Comparison of ENCODE assay signal across 10 cellular contexts in the genomic region with DNA sequence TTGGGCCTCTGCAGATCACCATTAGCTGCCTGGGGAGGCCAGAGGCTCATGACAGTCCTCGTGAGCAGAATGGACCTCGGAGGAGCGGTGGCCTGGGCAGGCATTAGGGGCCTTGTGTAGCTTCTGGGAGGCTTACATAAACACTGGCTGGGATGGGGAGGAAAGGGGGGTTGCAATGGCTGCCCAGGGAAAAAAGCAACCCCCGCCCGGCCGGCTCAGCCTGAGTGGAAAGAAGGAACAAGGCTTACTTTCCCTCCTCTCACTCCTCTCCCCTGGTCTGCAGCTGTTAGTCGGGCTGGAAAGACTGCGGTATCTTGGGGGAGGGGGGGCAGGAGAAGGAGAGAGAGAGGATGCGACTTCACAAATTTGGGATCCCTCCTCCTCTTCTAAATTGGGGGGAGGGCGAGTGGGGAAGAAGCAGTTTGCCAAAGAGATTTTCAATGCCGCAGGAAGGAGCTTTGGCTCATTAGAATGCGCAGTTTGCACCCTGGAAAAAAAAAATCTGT. TPM values are rescaled to one million over a fixed set of nuclear protein-coding genes. Genes with fewer than 3 reads are reported as not detected.
DNase-seq lines count a peak whose midpoint lies in the region; ATAC-seq and TF ChIP-seq lines count a peak whose summit lies in the region.
"Had no signal": no experiment of that assay in that cellular context is flagged by ENCODE, and none has a peak within 500 bp of the region (broad histone marks: within the 10 kb centered on the region; RNA-seq: fewer than 3 reads in every experiment).

No MANE protein-coding gene starts in this region.

- peaks cover 74 to 88% of the 10 kb centered on the region in 2 donors for H3K4me1 ChIP-seq in muscle layer of duodenum (ENCODE audit: control insufficient read depth in 1 of 2, insufficient read depth in 2 of 2, low read length in 2 of 2)

- POLR2A ChIA-PET in activated CD4-positive, alpha-beta T cell treated with anti-CD3 and anti-CD28 coated beads for 36 hours (lab: Charles Lee): interaction anchor here (0.7 kb wide), 2 partner anchors 14 to 38 kb away, joined by 3 read pairs; no protein-coding TSS in a partner anchor
- POLR2A ChIA-PET in HEK293T (lab: Yijun Ruan, JAX): interaction anchor here (0.9 kb wide), 1 partner anchor 33 kb away, joined by 3 read pairs; the partner anchor contains the start of gene CASC3

- no peaks in the 10 kb centered on the region for H3K27me3 ChIP-seq in muscle layer of duodenum (ENCODE audit: low read depth, low read length)

- intact Hi-C loops in activated CD4-positive, alpha-beta T cell treated with anti-CD3 and anti-CD28 coated beads for 36 hours (cut with DNase I, micrococcal nuclease): loop anchor here in 1 of 2 experiments (10.0 kb wide), 1 partner anchor 702 kb away; the partner anchor contains the start of gene FBXL20
- intact Hi-C loops in dendritic cell treated with granulocyte-macrophage colony-stimulating factor and Interleukin-4, amounts not matched to agents 40 ng/mL and 50 ng/mL, for 4 days (cut with micrococcal nuclease): no loop called here

- peak overlapping the region in 1 of 2 donors; percentile 3 for H3K4me3 ChIP-seq in muscle layer of duodenum (ENCODE audit: low read depth in 1 of 2, low read length in 2 of 2)

- CTCF ChIA-PET in activated CD4-positive, alpha-beta T cell treated with anti-CD3 and anti-CD28 coated beads for 36 hours (lab: Charles Lee): interaction anchor here (0.7 to 1.5 kb wide), 4 partner anchors 31 to 79 kb away, joined by 3 to 7 read pairs (median 4); no protein-coding TSS in a partner anchor
- CTCF ChIA-PET in HEK293T (lab: Yijun Ruan, JAX): interaction anchor here (0.6 kb wide), 1 partner anchor 476 kb away, joined by 3 read pairs; no protein-coding TSS in a partner anchor

- no peaks in the 10 kb centered on the region for H3K27me3 Mint-ChIP-seq in activated CD4-positive, alpha-beta T cell treated with anti-CD3 and anti-CD28 coated beads for 36 hours
- peaks cover 57% of the 10 kb centered on the region for H3K27me3 Mint-ChIP-seq in dendritic cell treated with granulocyte-macrophage colony-stimulating factor and Interleukin-4, amounts not matched to agents 40 ng/mL and 50 ng/mL, for 4 days

- H3K9me3 ChIP-seq in muscle layer of duodenum (ENCODE audit: control insufficient read depth in 1 of 2, low read length in 2 of 2): no peaks in the 10 kb centered on the region

- H3K36me3 ChIP-seq in muscle layer of duodenum (ENCODE audit: control insufficient read depth in 1 of 2, insufficient read depth in 2 of 2, low read length in 2 of 2): no peaks in the 10 kb centered on the region

- H3K27ac ChIP-seq in muscle layer of duodenum (ENCODE audit: low read length) (peak overlapping the region; percentile 70), temporal lobe (ENCODE audit: low read depth, low read length) (peak overlapping the region; percentile 100)

- no peaks in the 10 kb centered on the region for H3K36me3 Mint-ChIP-seq in activated CD4-positive, alpha-beta T cell treated with anti-CD3 and anti-CD28 coated beads for 36 hours (ENCODE audit: low read depth)
- H3K36me3 Mint-ChIP-seq in dendritic cell treated with granulocyte-macrophage colony-stimulating factor and Interleukin-4, amounts not matched to agents 40 ng/mL and 50 ng/mL, for 4 days (ENCODE audit: low read depth): no peaks in the 10 kb centered on the region

- no peak overlapping the region for H3K4me3 Mint-ChIP-seq in activated CD4-positive, alpha-beta T cell treated with anti-CD3 and anti-CD28 coated beads for 36 hours
- peak overlapping the region; percentile 58 for H3K4me3 Mint-ChIP-seq in dendritic cell treated with granulocyte-macrophage colony-stimulating factor and Interleukin-4, amounts not matched to agents 40 ng/mL and 50 ng/mL, for 4 days

- H3K27ac Mint-ChIP-seq in activated CD4-positive, alpha-beta T cell treated with anti-CD3 and anti-CD28 coated beads for 36 hours: peak overlapping the region; percentile 55
- peak overlapping the region; percentile 97 for H3K27ac Mint-ChIP-seq in dendritic cell treated with granulocyte-macrophage colony-stimulating factor and Interleukin-4, amounts not matched to agents 40 ng/mL and 50 ng/mL, for 4 days

- ATAC-seq in activated CD4-positive, alpha-beta T cell treated with anti-CD3 and anti-CD28 coated beads for 36 hours: no peak
- no peak for ATAC-seq in GM21367 (IDR thresholded peaks at IDR 0.05; ENCODE audit: unreplicated experiment)

- H3K4me1 Mint-ChIP-seq in activated CD4-positive, alpha-beta T cell treated with anti-CD3 and anti-CD28 coated beads for 36 hours: peaks cover 92% of the 10 kb centered on the region
- H3K4me1 Mint-ChIP-seq in dendritic cell treated with granulocyte-macrophage colony-stimulating factor and Interleukin-4, amounts not matched to agents 40 ng/mL and 50 ng/mL, for 4 days (ENCODE audit: low read depth): peaks cover 89% of the 10 kb centered on the region

- no peak for DNase-seq in activated CD4-positive, alpha-beta T cell treated with anti-CD3 and anti-CD28 coated beads for 36 hours
- no peak for DNase-seq in activated CD4-positive, alpha-beta T cell treated with anti-CD3 and anti-CD28 coated beads, Interleukin-2, amount 50 U/mL, for 1 hour
- DNase-seq in NCI-H1048 (lab: John Stamatoyannopoulos, UW) (no peak), HEK293T (ENCODE audit: extremely low spot score) (no peak)
- DNase-seq: NCI-H146, SHP77 treated with DMSO at 0.1 percent for 48 hours had no signal

- H3K9me3 Mint-ChIP-seq in activated CD4-positive, alpha-beta T cell treated with anti-CD3 and anti-CD28 coated beads for 36 hours (ENCODE audit: low read depth): no peaks in the 10 kb centered on the region
- H3K9me3 Mint-ChIP-seq in dendritic cell treated with granulocyte-macrophage colony-stimulating factor and Interleukin-4, amounts not matched to agents 40 ng/mL and 50 ng/mL, for 4 days: no peaks in the 10 kb centered on the region

TF ChIP-seq in HEK293T, 16 proteins besides CTCF, POLR2A, EP300 and RAD21:
- TF ChIP-seq LEF1 (IDR thresholded peaks at IDR 0.05; ENCODE audit: borderline replicate concordance) (no peak), FOXA1 (IDR thresholded peaks at IDR 0.05) (no peak), BHLHE40 (IDR thresholded peaks at IDR 0.05; ENCODE audit: borderline replicate concordance) (no peak), PKNOX1 (IDR thresholded peaks at IDR 0.05) (no peak), SUZ12 (IDR thresholded peaks at IDR 0.05) (no peak), FOXM1 (IDR thresholded peaks at IDR 0.05; ENCODE audit: borderline replicate concordance) (no peak), HDGF (IDR thresholded peaks at IDR 0.05; ENCODE audit: borderline replicate concordance) (no peak), L3MBTL2 (conservative IDR thresholded peaks at IDR 0.05) (no peak), FOXK2 (IDR thresholded peaks at IDR 0.05) (no peak), ARNT (IDR thresholded peaks at IDR 0.05) (no peak), ELF4 (IDR thresholded peaks at IDR 0.05) (no peak), ZNF384 (IDR thresholded peaks at IDR 0.05) (no peak), CTBP1 (IDR thresholded peaks at IDR 0.05; ENCODE audit: borderline replicate concordance) (no peak), TARDBP (IDR thresholded peaks at IDR 0.05) (no peak), SP1 (IDR thresholded peaks at IDR 0.05) (no peak), NFRKB (IDR thresholded peaks at IDR 0.05) (no peak)
TF ChIP-seq in HEK293T: peak in this region for 0.

RNA-seq across cellular contexts. Expression of gene NR1D1, which starts 6.4 kb away (rescaled TPM):
- total RNA-seq in activated CD4-positive, alpha-beta T cell treated with anti-CD3 and anti-CD28 coated beads for 36 hours: 1 to 10 TPM; 5.2 to 5.4 TPM
- 0.25 TPM for total RNA-seq in temporal lobe

RNA-seq across cellular contexts. Expression of gene MSL1, which starts 15.0 kb away (rescaled TPM):
- total RNA-seq in activated CD4-positive, alpha-beta T cell treated with anti-CD3 and anti-CD28 coated beads for 36 hours: 10 to 100 TPM; 81.7 to 89.6 TPM
- total RNA-seq in temporal lobe: 81.9 TPM

RNA-seq across cellular contexts. Expression of gene CASC3, which starts 33.5 kb away (rescaled TPM):
- 100 to 1,000 TPM in 1 of 2 experiments, 10 to 100 TPM in 1; 88.3 to 104 TPM for total RNA-seq in activated CD4-positive, alpha-beta T cell treated with anti-CD3 and anti-CD28 coated beads for 36 hours
- total RNA-seq in temporal lobe: 31.5 TPM

RNA-seq across cellular contexts. Expression of gene THRA, which starts 44.0 kb away (rescaled TPM):
- 10 to 100 TPM; 12.9 to 13.1 TPM for total RNA-seq in activated CD4-positive, alpha-beta T cell treated with anti-CD3 and anti-CD28 coated beads for 36 hours
- total RNA-seq in temporal lobe: 109 TPM

RNA-seq across cellular contexts. Expression of gene MED24, which starts 52.6 kb away (rescaled TPM):
- 100 to 1,000 TPM in 1 of 2 experiments, 10 to 100 TPM in 1; 97.4 to 110 TPM for total RNA-seq in activated CD4-positive, alpha-beta T cell treated with anti-CD3 and anti-CD28 coated beads for 36 hours
- total RNA-seq in temporal lobe: 76.7 TPM
